18 cellular contexts compared by ENCODE assay signal in genomic region chr1:27876341-27877114, GRCh38. TPM values are rescaled to one million over a fixed set of nuclear protein-coding genes. Genes with fewer than 3 reads are reported as not detected.
DNase-seq lines count a peak whose midpoint lies in the region; ATAC-seq and TF ChIP-seq lines count a peak whose summit lies in the region.
"Had no signal": no experiment of that assay in that cellular context is flagged by ENCODE, and none has a peak within 500 bp of the region (broad histone marks: within the 10 kb centered on the region; RNA-seq: fewer than 3 reads in every experiment).

No MANE protein-coding gene starts in this region.

- H3K27me3 ChIP-seq in SJCRH30 (no peaks in the 10 kb centered on the region), transverse colon (no peaks in the 10 kb centered on the region)
- H3K27me3 ChIP-seq: pancreas had no signal

- ATAC-seq in activated T-cell treated with anti-CD3 and anti-CD28 coated beads, Interleukin-2, amount 50 U/mL, for 4 hours, result no peak
- no peak for ATAC-seq in memory B cell (ENCODE audit: low read depth)
- no peak for ATAC-seq in GM21529 (IDR thresholded peaks at IDR 0.05; ENCODE audit: unreplicated experiment)
- no peak for ATAC-seq in GM21825 (IDR thresholded peaks at IDR 0.05; ENCODE audit: unreplicated experiment)
- ATAC-seq: heart right ventricle, left lobe of liver, pancreas had no signal

- H3K4me3 Mint-ChIP-seq in activated T-cell treated with anti-CD3 and anti-CD28 coated beads, Interleukin-2, amount 50 U/mL, for 24 hours, result no peak overlapping the region
- H3K4me3 Mint-ChIP-seq in activated T-cell treated with anti-CD3 and anti-CD28 coated beads, Interleukin-2, amount 50 U/mL, for 4 hours, result no peak overlapping the region
- H3K4me3 Mint-ChIP-seq in memory B cell, result peak overlapping the region; percentile 27

- in situ Hi-C loops in transverse colon (cut with MboI; ENCODE audit: low pct_ligation_motif_present in 1 of 4, low pct_unique_long_range_greater_than_20kb in 1 of 4, low sequenced_read_pairs in 3 of 4), result no loop called here

- no peaks in the 10 kb centered on the region for H3K9me3 ChIP-seq in SJCRH30 (replicated peaks)
- H3K9me3 ChIP-seq in transverse colon, result no peaks in the 10 kb centered on the region
- H3K9me3 ChIP-seq: heart right ventricle, pancreas had no signal

- no peak overlapping the region for H3K4me3 ChIP-seq in SJCRH30
- no peak overlapping the region for H3K4me3 ChIP-seq in transverse colon
- H3K4me3 ChIP-seq: pancreas had no signal

- H3K9me3 Mint-ChIP-seq in activated T-cell treated with anti-CD3 and anti-CD28 coated beads, Interleukin-2, amount 50 U/mL, for 24 hours, result no peaks in the 10 kb centered on the region
- H3K9me3 Mint-ChIP-seq in activated T-cell treated with anti-CD3 and anti-CD28 coated beads, Interleukin-2, amount 50 U/mL, for 4 hours, result no peaks in the 10 kb centered on the region
- H3K9me3 Mint-ChIP-seq in memory B cell, result no peaks in the 10 kb centered on the region

- no peak for TF ChIP-seq POLR2A in transverse colon (IDR thresholded peaks at IDR 0.05)

- H3K36me3 ChIP-seq in SJCRH30 (no peaks in the 10 kb centered on the region), transverse colon (no peaks in the 10 kb centered on the region)
- H3K36me3 ChIP-seq: pancreas had no signal

- H3K27ac Mint-ChIP-seq in activated T-cell treated with anti-CD3 and anti-CD28 coated beads, Interleukin-2, amount 50 U/mL, for 24 hours, result peak overlapping the region; percentile 6
- H3K27ac Mint-ChIP-seq in memory B cell, result peak overlapping the region; percentile 100

- WGBS in transverse colon (ENCODE audit: low coverage in 1 of 2), 2 donors, result 83% methylated on average over 18 of the region's 18 CpGs; no CpG with 5 or more reads in 1 of the 2 donors

- H3K27me3 Mint-ChIP-seq in activated T-cell treated with anti-CD3 and anti-CD28 coated beads, Interleukin-2, amount 50 U/mL, for 24 hours, result no peaks in the 10 kb centered on the region
- H3K27me3 Mint-ChIP-seq in activated T-cell treated with anti-CD3 and anti-CD28 coated beads, Interleukin-2, amount 50 U/mL, for 4 hours (ENCODE audit: low read depth), result no peaks in the 10 kb centered on the region
- H3K27me3 Mint-ChIP-seq in memory B cell, result no peaks in the 10 kb centered on the region

- TF ChIP-seq CTCF in transverse colon (IDR thresholded peaks at IDR 0.05), result no peak

- H3K4me1 Mint-ChIP-seq in activated T-cell treated with anti-CD3 and anti-CD28 coated beads, Interleukin-2, amount 50 U/mL, for 24 hours (ENCODE audit: low read depth), result peaks cover 22% of the 10 kb centered on the region
- peaks cover 55% of the 10 kb centered on the region for H3K4me1 Mint-ChIP-seq in activated T-cell treated with anti-CD3 and anti-CD28 coated beads, Interleukin-2, amount 50 U/mL, for 4 hours (ENCODE audit: low read depth)
- H3K4me1 Mint-ChIP-seq in memory B cell, result peaks cover 41% of the 10 kb centered on the region

- intact Hi-C loops in transverse colon (cut with DNase I; ENCODE audit: low total_unique reads), result no loop called here

- peaks cover 32% of the 10 kb centered on the region for H3K36me3 Mint-ChIP-seq in activated T-cell treated with anti-CD3 and anti-CD28 coated beads, Interleukin-2, amount 50 U/mL, for 24 hours (ENCODE audit: low read depth)
- H3K36me3 Mint-ChIP-seq in activated T-cell treated with anti-CD3 and anti-CD28 coated beads, Interleukin-2, amount 50 U/mL, for 4 hours (ENCODE audit: insufficient read depth), result peaks cover 8% of the 10 kb centered on the region
- peaks cover 23% of the 10 kb centered on the region for H3K36me3 Mint-ChIP-seq in memory B cell

- no peak for TF ChIP-seq EP300 in transverse colon (IDR thresholded peaks at IDR 0.05; ENCODE audit: low read depth)

- peak overlapping the region; percentile 85 for H3K27ac ChIP-seq in SJCRH30
- H3K27ac ChIP-seq in transverse colon, result peak overlapping the region; percentile 70 to 85 (median 78)

- peak; percentile 23 for DNase-seq in activated T-cell treated with anti-CD3 and anti-CD28 coated beads, Interleukin-2, amount 50 U/mL, for 24 hours
- no peak for DNase-seq in activated T-cell treated with anti-CD3 and anti-CD28 coated beads, Interleukin-2, amount 50 U/mL, for 4 hours
- DNase-seq in SJCRH30, result no peak
- no peak for DNase-seq in memory B cell (ENCODE audit: low spot score in 2 of 2)
- DNase-seq in transverse colon, result no peak
- DNase-seq in NCI-H1436 treated with DMSO at 0.1 percent for 48 hours (lab: John Stamatoyannopoulos, UW), result no peak
- DNase-seq: activated CD4-positive, alpha-beta T cell treated with anti-CD3 and anti-CD28 coated beads, Interleukin-2, amount 50 U/mL, for 48 hours; activated naive CD4-positive, alpha-beta T cell; erythroblast; heart right ventricle; NCI-H226; stimulated activated CD4-positive, alpha-beta T cell treated with anti-CD3 and anti-CD28 coated beads, Interleukin-12 subunit alpha, Interleukin-12 subunit beta, amount 100 ng/mL, for 4 hours; trophoblast cell had no signal

- peaks cover 26% of the 10 kb centered on the region for H3K4me1 ChIP-seq in SJCRH30
- peaks cover 0 to 10% (median 9%) of the 10 kb centered on the region in 4 donors for H3K4me1 ChIP-seq in transverse colon

RNA-seq across cellular contexts. Expression of gene THEMIS2, which starts 4.2 kb away (rescaled TPM):
- 10 to 100 TPM in 1 of 3 donors, 1 to 10 TPM in 2; 7.5 to 14.2 (median 9.9) TPM for total RNA-seq in activated T-cell treated with anti-CD3 and anti-CD28 coated beads, Interleukin-2, amount 50 U/mL, for 4 hours
- 13.4 and 13.7 TPM in 2 replicates for total RNA-seq in SJCRH30 (2014; rRNA removed; shearing (Covaris generic))
- 10 to 100 TPM in 3 of 4 donors, under 1 TPM in 1; 1.00 to 27.9 (median 18.6) TPM for total RNA-seq in transverse colon

RNA-seq across cellular contexts. Expression of gene RPA2, which starts 37.8 kb away (rescaled TPM):
- 100 to 1,000 TPM; 126 to 136 (median 130) TPM for total RNA-seq in activated T-cell treated with anti-CD3 and anti-CD28 coated beads, Interleukin-2, amount 50 U/mL, for 4 hours
- total RNA-seq in SJCRH30 (2014; rRNA removed; shearing (Covaris generic)), result 175 and 202 TPM in 2 replicates
- total RNA-seq in transverse colon, result 10 to 100 TPM in 3 of 4 donors, 1 to 10 TPM in 1; 2.0 to 26.6 (median 16.6) TPM

RNA-seq across cellular contexts. Expression of gene PPP1R8, which starts 45.9 kb away (rescaled TPM):
- total RNA-seq in activated T-cell treated with anti-CD3 and anti-CD28 coated beads, Interleukin-2, amount 50 U/mL, for 4 hours, result 10 to 100 TPM; 67.7 to 82.5 (median 75.9) TPM
- total RNA-seq in SJCRH30 (2014; rRNA removed; shearing (Covaris generic)), result 81.7 and 84.5 TPM in 2 replicates
- total RNA-seq in transverse colon, result 10 to 100 TPM; 15.1 to 32.9 (median 28.0) TPM

RNA-seq across cellular contexts. Expression of gene SMPDL3B, which starts 58.3 kb away (rescaled TPM):
- under 1 TPM; 0.16 to 0.43 (median 0.22) TPM for total RNA-seq in activated T-cell treated with anti-CD3 and anti-CD28 coated beads, Interleukin-2, amount 50 U/mL, for 4 hours
- 0.15 and 0.16 TPM in 2 replicates for total RNA-seq in SJCRH30 (2014; rRNA removed; shearing (Covaris generic))
- total RNA-seq in transverse colon, result 10 to 100 TPM; 14.1 to 64.3 (median 57.4) TPM
- total RNA-seq: cardiac septum had no signal
